29 cellular contexts compared by ENCODE assay signal in genomic region chr17:15287533-15288267, GRCh38. TPM values are rescaled to one million over a fixed set of nuclear protein-coding genes. Genes with fewer than 3 reads are reported as not detected.
DNase-seq lines count a peak whose midpoint lies in the region; ATAC-seq and FAIRE-seq lines count a peak whose summit lies in the region.
"Had no signal": no experiment of that assay in that cellular context is flagged by ENCODE, and none has a peak within 500 bp of the region (broad histone marks: within the 10 kb centered on the region; RNA-seq: fewer than 3 reads in every experiment).

No MANE protein-coding gene starts in this region.

- intact Hi-C loops in posterior vena cava (cut with DNase I) = no loop called here

- no peaks in the 10 kb centered on the region for H3K4me1 Mint-ChIP-seq in naive thymus-derived CD8-positive, alpha-beta T cell
- H3K4me1 Mint-ChIP-seq: activated naive CD8-positive, alpha-beta T cell treated with anti-CD3 and anti-CD28 coated beads, Interleukin-2, amount 10 ng/mL, durations not matched to agents 7 days and 5 days; stimulated activated naive CD8-positive, alpha-beta T cell treated with anti-CD3 and anti-CD28 coated beads, Interleukin-15, amount 100 ng/mL, for 72 hours had no signal

- DNase-seq in AG08395 (ENCODE audit: low spot score) = peak; percentile 31
- no peak for DNase-seq in HTR-8/SVneo (ENCODE audit: insufficient read length, low spot score)
- peak; percentile 20 for DNase-seq in fibroblast of gingiva (ENCODE audit: low read depth)
- DNase-seq in posterior vena cava (ENCODE audit: low spot score) = peak; percentile 85
- no peak for DNase-seq in naive thymus-derived CD8-positive, alpha-beta T cell
- DNase-seq: activated CD4-positive, alpha-beta T cell treated with anti-CD3 and anti-CD28 coated beads for 48 hours; activated CD8-positive, alpha-beta memory T cell treated with anti-CD3 and anti-CD28 coated beads for 24 hours; activated effector memory CD4-positive, alpha-beta T cell treated with Interleukin-2 at 50 U/mL for 16 hours; activated naive CD8-positive, alpha-beta T cell treated with anti-CD3 and anti-CD28 coated beads, Interleukin-2, amount 10 ng/mL, durations not matched to agents 7 days and 5 days; Caco-2; cerebellar nuclear complex; DMS79; foreskin keratinocyte; left colon; NCI-H1048; NCI-H187 treated with DMSO at 0.1 percent for 48 hours; NCI-H2171 treated with DMSO at 0.1 percent for 48 hours; NCI-H524 treated with DMSO at 0.1 percent for 48 hours; SHP77 treated with DMSO at 0.1 percent for 48 hours; stimulated activated CD8-positive, alpha-beta memory T cell treated with anti-CD3 and anti-CD28 coated beads, Interleukin-4, amount 100 ng/mL, for 48 hours; stimulated activated naive CD8-positive, alpha-beta T cell treated with anti-CD3 and anti-CD28 coated beads, Interleukin-15, amount 100 ng/mL, for 72 hours; SW 1271; T1000; WERI-Rb-1 had no signal

- peaks cover 0 to 11% (median under 1%) of the 10 kb centered on the region in 9 donors for H3K9me3 Mint-ChIP-seq in naive thymus-derived CD8-positive, alpha-beta T cell
- H3K9me3 Mint-ChIP-seq: activated naive CD8-positive, alpha-beta T cell treated with anti-CD3 and anti-CD28 coated beads, Interleukin-2, amount 10 ng/mL, durations not matched to agents 7 days and 5 days had no signal

- H3K27me3 Mint-ChIP-seq in naive thymus-derived CD8-positive, alpha-beta T cell = peaks cover 19 to 67% (median 44%) of the 10 kb centered on the region in 5 donors

- peak overlapping the region in 1 of 10 donors; percentile 79 for H3K27ac Mint-ChIP-seq in naive thymus-derived CD8-positive, alpha-beta T cell
- H3K27ac Mint-ChIP-seq: activated naive CD8-positive, alpha-beta T cell treated with anti-CD3 and anti-CD28 coated beads, Interleukin-2, amount 10 ng/mL, durations not matched to agents 7 days and 5 days had no signal

- peak; percentile 26 for FAIRE-seq in HTR-8/SVneo (lab: Jason Lieb, UNC)

- ATAC-seq in HG02759 (IDR thresholded peaks at IDR 0.05; ENCODE audit: unreplicated experiment) (no peak), HG03457 (IDR thresholded peaks at IDR 0.05; ENCODE audit: unreplicated experiment) (no peak), GM21447 (IDR thresholded peaks at IDR 0.05; ENCODE audit: unreplicated experiment) (no peak)
- no peak for ATAC-seq in naive thymus-derived CD8-positive, alpha-beta T cell
- ATAC-seq: foreskin keratinocyte; left colon; stimulated activated naive CD8-positive, alpha-beta T cell treated with anti-CD3 and anti-CD28 coated beads, Interleukin-15, amount 100 ng/mL, for 72 hours had no signal

- POLR2A ChIA-PET in naive thymus-derived CD8-positive, alpha-beta T cell (lab: Charles Lee) = no interaction called here

- H3K4me3 Mint-ChIP-seq in naive thymus-derived CD8-positive, alpha-beta T cell = no peak overlapping the region
- H3K4me3 Mint-ChIP-seq: activated naive CD8-positive, alpha-beta T cell treated with anti-CD3 and anti-CD28 coated beads, Interleukin-2, amount 10 ng/mL, durations not matched to agents 7 days and 5 days; stimulated activated naive CD8-positive, alpha-beta T cell treated with anti-CD3 and anti-CD28 coated beads, Interleukin-15, amount 100 ng/mL, for 72 hours had no signal

- H3K36me3 Mint-ChIP-seq in naive thymus-derived CD8-positive, alpha-beta T cell = no peaks in the 10 kb centered on the region
- H3K36me3 Mint-ChIP-seq: activated naive CD8-positive, alpha-beta T cell treated with anti-CD3 and anti-CD28 coated beads, Interleukin-2, amount 10 ng/mL, durations not matched to agents 7 days and 5 days had no signal

RNA-seq across cellular contexts. Expression of gene PMP22, which starts 22.6 kb away (rescaled TPM):
- 100 to 1,000 TPM; 130 to 245 TPM for total RNA-seq in posterior vena cava
- total RNA-seq in naive thymus-derived CD8-positive, alpha-beta T cell = under 1 TPM in 1 of 2 experiments, not detected in 1; 0.27 TPM
- not detected for polyA plus RNA-seq in naive thymus-derived CD8-positive, alpha-beta T cell

RNA-seq across cellular contexts. Expression of gene TEKT3, which starts 53.7 kb away (rescaled TPM):
- total RNA-seq in posterior vena cava = 1 to 10 TPM in 1 of 2 donors, under 1 TPM in 1; 0.38 to 3.9 TPM
- not detected for total RNA-seq in naive thymus-derived CD8-positive, alpha-beta T cell
- polyA plus RNA-seq in naive thymus-derived CD8-positive, alpha-beta T cell = not detected
- total RNA-seq: activated naive CD8-positive, alpha-beta T cell treated with anti-CD3 and anti-CD28 coated beads, Interleukin-2, amount 10 ng/mL, durations not matched to agents 7 days and 5 days; foreskin keratinocyte; mesenteric fat pad; myocyte had no signal
- polyA plus RNA-seq: foreskin keratinocyte had no signal

Comparison
In these comparisons a context has a peak if more than half of its experiments do, and no peak if none do; other contexts are left out.
1. DNase-seq: peak in AG08395 (single experiment), fibroblast of gingiva (single experiment) and posterior vena cava (single experiment); none in HTR-8/SVneo (single experiment) and naive thymus-derived CD8-positive, alpha-beta T cell (0 of 10).
2. RNA of gene PMP22, which starts 22.6 kb away (total RNA-seq): 130 to 245 TPM in posterior vena cava; 0.27 TPM in naive thymus-derived CD8-positive, alpha-beta T cell; every median in the first group is over 100 times any median in the second.